Comparison of ENCODE assay signal across 8 cellular contexts in the genomic region with DNA sequence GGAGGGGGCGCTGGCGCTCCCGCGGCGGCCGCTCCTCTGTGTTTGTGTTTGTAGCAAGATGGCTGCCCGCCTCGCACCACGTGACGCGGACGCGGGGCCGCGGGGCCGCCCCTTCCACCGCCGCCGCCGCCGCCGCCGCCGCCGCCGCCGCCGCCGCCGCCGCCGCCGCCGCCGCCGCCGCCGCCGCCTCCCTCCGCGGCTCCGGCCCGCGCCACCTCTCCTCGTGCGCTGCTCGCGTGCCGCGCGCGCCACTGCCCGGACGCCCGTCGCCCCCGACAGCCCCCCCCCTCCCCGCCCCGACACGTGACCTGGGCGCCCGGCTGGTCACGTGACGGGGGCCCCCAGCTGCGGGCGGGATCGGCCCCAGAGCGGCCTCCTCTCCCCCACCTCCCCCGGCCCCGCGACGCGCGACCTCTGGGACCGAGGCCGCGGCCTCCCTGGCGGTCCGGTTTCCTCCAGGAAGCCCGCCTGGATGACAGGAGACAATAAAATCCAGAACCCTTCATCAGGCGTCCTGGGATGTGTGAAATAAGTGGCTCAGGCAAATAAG. TPM values are rescaled to one million over a fixed set of nuclear protein-coding genes. Genes with fewer than 3 reads are reported as not detected.
DNase-seq lines count a peak whose midpoint lies in the region; ATAC-seq and TF ChIP-seq lines count a peak whose summit lies in the region.

A gene with protein sequence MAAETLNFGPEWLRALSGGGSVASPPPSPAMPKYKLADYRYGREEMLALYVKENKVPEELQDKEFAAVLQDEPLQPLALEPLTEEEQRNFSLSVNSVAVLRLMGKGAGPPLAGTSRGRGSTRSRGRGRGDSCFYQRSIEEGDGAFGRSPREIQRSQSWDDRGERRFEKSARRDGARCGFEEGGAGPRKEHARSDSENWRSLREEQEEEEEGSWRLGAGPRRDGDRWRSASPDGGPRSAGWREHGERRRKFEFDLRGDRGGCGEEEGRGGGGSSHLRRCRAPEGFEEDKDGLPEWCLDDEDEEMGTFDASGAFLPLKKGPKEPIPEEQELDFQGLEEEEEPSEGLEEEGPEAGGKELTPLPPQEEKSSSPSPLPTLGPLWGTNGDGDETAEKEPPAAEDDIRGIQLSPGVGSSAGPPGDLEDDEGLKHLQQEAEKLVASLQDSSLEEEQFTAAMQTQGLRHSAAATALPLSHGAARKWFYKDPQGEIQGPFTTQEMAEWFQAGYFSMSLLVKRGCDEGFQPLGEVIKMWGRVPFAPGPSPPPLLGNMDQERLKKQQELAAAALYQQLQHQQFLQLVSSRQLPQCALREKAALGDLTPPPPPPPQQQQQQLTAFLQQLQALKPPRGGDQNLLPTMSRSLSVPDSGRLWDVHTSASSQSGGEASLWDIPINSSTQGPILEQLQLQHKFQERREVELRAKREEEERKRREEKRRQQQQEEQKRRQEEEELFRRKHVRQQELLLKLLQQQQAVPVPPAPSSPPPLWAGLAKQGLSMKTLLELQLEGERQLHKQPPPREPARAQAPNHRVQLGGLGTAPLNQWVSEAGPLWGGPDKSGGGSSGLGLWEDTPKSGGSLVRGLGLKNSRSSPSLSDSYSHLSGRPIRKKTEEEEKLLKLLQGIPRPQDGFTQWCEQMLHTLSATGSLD (N-terminal part only) (minus strand): TSS at position 55 of the 550 bp plus-strand sequence. CDS start 6,012 bp downstream, outside the sequence.

- no peaks in the 10 kb centered on the region for H3K9me3 ChIP-seq in HCT116 (ENCODE audit: control insufficient read depth in 1 of 2, insufficient read depth in 1 of 2, low read depth in 1 of 2, low read length in 2 of 2)

- TF ChIP-seq RAD21 in HCT116 (IDR thresholded peaks at IDR 0.05; ENCODE audit: low read depth), result no peak

- H2AFZ ChIP-seq in HCT116 (ENCODE audit: low read depth, low read length, poor library complexity, severe bottlenecking), result peak within 1 kb of the TSS; percentile 85

- peaks cover 44% of the 10 kb centered on the region for H3K79me2 ChIP-seq in HCT116 (ENCODE audit: insufficient read depth, low read length)

- H3K27me3 ChIP-seq in HCT116 (ENCODE audit: insufficient read depth, low read length) (no peaks in the 10 kb centered on the region; the same call in 1 of the 2 replicates), kidney epithelial cell (ENCODE audit: control insufficient read depth, insufficient read depth, low read length) (no peaks in the 10 kb centered on the region)

- H3K36me3 ChIP-seq in HCT116 (ENCODE audit: control insufficient read depth in 1 of 2, insufficient read depth in 2 of 2, low read length in 2 of 2) (no peaks in the 10 kb centered on the region), kidney epithelial cell (ENCODE audit: control insufficient read depth, insufficient read depth, low read length) (no peaks in the 10 kb centered on the region)

- peak; percentile 57 for ATAC-seq in HCT116
- peak; percentile 59 to 65 for ATAC-seq in activated CD4-positive, CD25-positive, alpha-beta regulatory T cell treated with anti-CD3 and anti-CD28 coated beads, Interleukin-2, amount 50 U/mL, for 24 hours
- no peak for ATAC-seq in HG03139 (IDR thresholded peaks at IDR 0.05; ENCODE audit: unreplicated experiment)

- H3K27ac ChIP-seq in HCT116 (ENCODE audit: low read depth, low read length), result peak within 1 kb of the TSS; percentile 90

- no TSS peak for BruUV-seq in HCT116 (replicated peaks; lab: Mats Ljungman, UMichigan)

- POLR2A ChIA-PET in HCT116 (lab: Charles Lee), result interaction anchor here (1.1 to 1.6 kb wide), 2 partner anchors 12 to 215 kb away, joined by 3 read pairs; partner anchors contain the start of genes POP7 and TSC22D4

- no peak for TF ChIP-seq CTCF in HCT116 (IDR thresholded peaks at IDR 0.05 in 2 of 3, conservative IDR thresholded peaks at IDR 0.05 in 1 of 3; ENCODE audit: borderline replicate concordance in 1 of 3, insufficient read depth in 1 of 3, low read depth in 2 of 3, low read length in 2 of 3)
- TF ChIP-seq CTCF in choroid plexus epithelial cell (conservative IDR thresholded peaks at IDR 0.05; ENCODE audit: low read depth, low read length), result no peak
- TF ChIP-seq CTCF in kidney epithelial cell (IDR thresholded peaks at IDR 0.05; ENCODE audit: insufficient read depth, low read length, poor library complexity, severe bottlenecking), result no peak

- H4K20me1 ChIP-seq in HCT116 (ENCODE audit: insufficient read depth), result no peaks in the 10 kb centered on the region

- CTCF ChIA-PET in HCT116 (lab: Charles Lee), result interaction anchor here (0.6 to 5.1 kb wide), 3 partner anchors 11 to 225 kb away, joined by 3 to 25 read pairs (median 3); partner anchors contain the start of genes MOSPD3 and POP7

- RAD21 ChIA-PET in HCT116 (lab: Charles Lee; ENCODE audit: low non-redundant PET in 1 of 2, low total read pairs in 2 of 2, uncharacterized antibody in 2 of 2, unreplicated experiment in 2 of 2), result no interaction called here

- intact Hi-C loops in HCT116 (cut with micrococcal nuclease), result loop anchor here (5.0 kb wide), 1 partner anchor 62 kb away; no protein-coding TSS in a partner anchor

- DNase-seq in ELR (ENCODE audit: low read depth), result peak; percentile 69
- no peak for DNase-seq in HCT116 (ENCODE audit: low read depth, low spot score)
- peak; percentile 58 for DNase-seq in NCI-H2171 (lab: John Stamatoyannopoulos, UW)
- DNase-seq in choroid plexus epithelial cell (ENCODE audit: low read depth), result peak; percentile 54
- no peak for DNase-seq in kidney epithelial cell (ENCODE audit: low read depth)
- DNase-seq in stimulated activated CD4-positive, alpha-beta T cell treated with anti-CD3 and anti-CD28 coated beads, Interleukin-15, amount 100 ng/mL, for 1 hour (ENCODE audit: low read depth in 1 of 2, low spot score in 1 of 2), result peak; percentile 36 to 62

- TF ChIP-seq POLR2A in HCT116 (IDR thresholded peaks at IDR 0.05; ENCODE audit: borderline replicate concordance, extremely low read depth, insufficient read depth, insufficient read length), result no peak

- H3K9me2 ChIP-seq in HCT116 (ENCODE audit: insufficient read depth), result no peaks in the 10 kb centered on the region

- H3K4me3 ChIP-seq in HCT116 (replicated peaks in 1 of 2; ENCODE audit: low read depth in 1 of 2, low read length in 2 of 2) (peak within 1 kb of the TSS; percentile 87 to 89), choroid plexus epithelial cell (ENCODE audit: low read depth, low read length) (peak within 1 kb of the TSS; percentile 72), kidney epithelial cell (ENCODE audit: low read depth, low read length) (peak within 1 kb of the TSS; percentile 77)

- H3K9ac ChIP-seq in HCT116 (ENCODE audit: low read length), result peak within 1 kb of the TSS; percentile 92

- peak within 1 kb of the TSS; percentile 74 for H3K4me2 ChIP-seq in HCT116 (ENCODE audit: low read length)

- peaks cover 18 to 33% of the 10 kb centered on the region in 2 experiments; a peak in 3 of 4 replicates for H3K4me1 ChIP-seq in HCT116 (ENCODE audit: control insufficient read depth in 1 of 2, insufficient read depth in 2 of 2, low read length in 2 of 2)

TF ChIP-seq in HCT116, 20 proteins besides CTCF, POLR2A, EP300 and RAD21:
- TF ChIP-seq CEBPB (IDR thresholded peaks at IDR 0.05; ENCODE audit: low read depth), result no peak
- no peak for TF ChIP-seq EZH2 (IDR thresholded peaks at IDR 0.05)
- peak; percentile 74 for TF ChIP-seq YY1 (IDR thresholded peaks at IDR 0.05; ENCODE audit: extremely low read depth, insufficient replicate concordance, low read depth, low read length)
- TF ChIP-seq, protein P1, sequence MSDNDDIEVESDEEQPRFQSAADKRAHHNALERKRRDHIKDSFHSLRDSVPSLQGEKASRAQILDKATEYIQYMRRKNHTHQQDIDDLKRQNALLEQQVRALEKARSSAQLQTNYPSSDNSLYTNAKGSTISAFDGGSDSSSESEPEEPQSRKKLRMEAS (IDR thresholded peaks at IDR 0.05), result peak; percentile 67
- no peak for TF ChIP-seq CBX3 (IDR thresholded peaks at IDR 0.05; ENCODE audit: low read depth)
- TF ChIP-seq, protein P2, sequence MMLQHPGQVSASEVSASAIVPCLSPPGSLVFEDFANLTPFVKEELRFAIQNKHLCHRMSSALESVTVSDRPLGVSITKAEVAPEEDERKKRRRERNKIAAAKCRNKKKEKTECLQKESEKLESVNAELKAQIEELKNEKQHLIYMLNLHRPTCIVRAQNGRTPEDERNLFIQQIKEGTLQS (IDR thresholded peaks at IDR 0.05), result no peak
- no peak for TF ChIP-seq ZNF274 (IDR thresholded peaks at IDR 0.05; ENCODE audit: low read depth, low read length)
- no peak for TF ChIP-seq JUND (IDR thresholded peaks at IDR 0.05)

RNA-seq across cellular contexts. Expression of the gene that starts here (rescaled TPM):
- total RNA-seq in HCT116 (2021; ENCODE audit: unreplicated experiment), result 59.7 TPM
- 24.5 and 26.8 TPM in 2 replicates for polyA plus RNA-seq in HCT116 (2012)
- 23.1 and 23.5 TPM in 2 replicates for total RNA-seq in kidney epithelial cell

Comparison
In these comparisons a context has a peak if more than half of its experiments do, and no peak if none do; other contexts are left out.
1. DNase-seq: peak in ELR (single experiment), NCI-H2171 (single experiment), choroid plexus epithelial cell (single experiment) and stimulated activated CD4-positive, alpha-beta T cell treated with anti-CD3 and anti-CD28 coated beads, Interleukin-15, amount 100 ng/mL, for 1 hour (2 of 2); none in HCT116 (single experiment) and kidney epithelial cell (single experiment).
2. Peak in every context shown above with its lines, with median percentiles within 50 percentile points of each other: H3K4me3 ChIP-seq.